ENCODE assay signal across 8 cellular contexts in the genomic region with DNA sequence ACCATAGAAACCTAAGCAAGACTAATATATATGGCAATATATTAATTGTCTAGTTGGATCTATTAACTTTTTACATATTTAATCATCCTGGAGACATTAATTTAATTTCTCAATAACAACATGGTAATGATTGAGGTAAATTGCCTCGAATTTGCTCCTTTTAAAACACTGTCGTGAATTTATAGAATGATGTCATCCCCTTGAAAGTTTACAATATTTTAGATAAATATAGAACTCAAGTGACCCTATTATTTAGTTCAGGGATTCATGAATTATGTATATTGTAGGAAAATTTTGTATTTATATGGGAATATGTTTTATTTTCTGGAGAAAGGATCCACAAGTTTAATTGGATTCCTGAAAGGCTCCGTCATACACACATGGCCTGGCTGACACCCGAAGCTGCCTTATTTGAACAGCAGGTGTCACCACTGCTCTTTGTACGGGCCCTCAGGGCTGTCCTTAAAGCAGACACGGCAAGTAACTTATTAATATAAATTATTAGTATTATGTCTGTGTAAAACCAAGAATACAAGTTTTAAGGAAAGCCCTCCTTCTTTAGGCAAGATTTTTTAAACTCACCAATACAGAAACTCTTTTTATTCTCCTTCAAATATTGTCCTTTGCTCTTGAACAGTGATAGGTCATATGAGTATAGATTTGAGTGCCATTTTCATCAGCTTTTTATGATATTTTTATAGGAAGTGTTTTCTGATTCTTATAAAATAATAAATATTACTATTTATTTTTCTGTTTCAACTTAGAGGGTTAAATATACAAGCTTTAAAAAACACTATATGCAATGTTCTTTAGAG. TPM values are rescaled to one million over a fixed set of nuclear protein-coding genes. Genes with fewer than 3 reads are reported as not detected.
DNase-seq lines count a peak whose midpoint lies in the region; ATAC-seq and TF ChIP-seq lines count a peak whose summit lies in the region.

No MANE protein-coding gene starts in this region.

- H3K36me3 ChIP-seq in CD8-positive, alpha-beta T cell (ENCODE audit: insufficient read depth, low read length) = peaks cover 7% of the 10 kb centered on the region

- no peaks in the 10 kb centered on the region for H3K9me3 Mint-ChIP-seq in CD8-positive, alpha-beta T cell
- no peaks in the 10 kb centered on the region for H3K9me3 Mint-ChIP-seq in activated CD4-positive, alpha-beta memory T cell treated with anti-CD3 and anti-CD28 coated beads, Interleukin-2, amount 10 ng/mL, durations not matched to agents 7 days and 5 days

- no peaks in the 10 kb centered on the region for H3K27me3 Mint-ChIP-seq in CD8-positive, alpha-beta T cell (ENCODE audit: low read depth)
- no peaks in the 10 kb centered on the region for H3K27me3 Mint-ChIP-seq in activated CD4-positive, alpha-beta memory T cell treated with anti-CD3 and anti-CD28 coated beads, Interleukin-2, amount 10 ng/mL, durations not matched to agents 7 days and 5 days

- no peaks in the 10 kb centered on the region for H3K27me3 ChIP-seq in CD8-positive, alpha-beta T cell (ENCODE audit: insufficient read depth, low read length)

- TF ChIP-seq CTCF in CD8-positive, alpha-beta T cell (IDR thresholded peaks at IDR 0.05) = peak; percentile 96

- peaks cover 17% of the 10 kb centered on the region for H3K36me3 Mint-ChIP-seq in CD8-positive, alpha-beta T cell
- peaks cover 10% of the 10 kb centered on the region for H3K36me3 Mint-ChIP-seq in activated CD4-positive, alpha-beta memory T cell treated with anti-CD3 and anti-CD28 coated beads, Interleukin-2, amount 10 ng/mL, durations not matched to agents 7 days and 5 days (ENCODE audit: low read depth)

- no peaks in the 10 kb centered on the region for H3K9me3 ChIP-seq in CD8-positive, alpha-beta T cell (ENCODE audit: low read length)

- peak; percentile 35 to 76 (median 66) for DNase-seq in CD8-positive, alpha-beta T cell
- peak; percentile 42 for DNase-seq in NCI-H748 (lab: John Stamatoyannopoulos, UW; ENCODE audit: unreplicated experiment)
- DNase-seq in activated CD4-positive, alpha-beta memory T cell treated with anti-CD3 and anti-CD28 coated beads, Interleukin-2, amount 10 ng/mL, durations not matched to agents 7 days and 5 days = peak; percentile 76
- peak; percentile 55 for DNase-seq in effector CD8-positive, alpha-beta T cell (lab: John Stamatoyannopoulos, UW)
- peak; percentile 83 for DNase-seq in midbrain (lab: John Stamatoyannopoulos, UW)
- DNase-seq in stimulated activated CD8-positive, alpha-beta memory T cell treated with anti-CD3 and anti-CD28 coated beads, Interleukin-4, amount 100 ng/mL, for 1 hour (ENCODE audit: low read depth in 2 of 2, low spot score in 1 of 2) = peak; percentile 20 to 46

- CTCF ChIA-PET in CD8-positive, alpha-beta T cell (lab: Charles Lee) = interaction anchor here (0.7 to 3.5 kb wide), 14 partner anchors 9 to 851 kb away, joined by 3 to 23 read pairs (median 4); partner anchors contain the start of gene FGB
- CTCF ChIA-PET in activated CD4-positive, alpha-beta memory T cell treated with anti-CD3 and anti-CD28 coated beads, Interleukin-2, amount 10 ng/mL, durations not matched to agents 7 days and 5 days (lab: Charles Lee) = interaction anchor here (0.6 to 6.7 kb wide), 13 partner anchors 11 to 827 kb away, joined by 3 to 107 read pairs (median 3); partner anchors contain the start of genes FGB and MAP9

- intact Hi-C loops in CD8-positive, alpha-beta T cell (cut with DNase I, micrococcal nuclease) = loop anchor here (1.0 to 5.0 kb wide), 9 partner anchors 66 to 1401 kb away; partner anchors contain the start of gene CTSO (in 1 of the 2)

- no peak overlapping the region for H3K4me3 ChIP-seq in CD8-positive, alpha-beta T cell (ENCODE audit: low read depth, low read length)

- H3K4me1 Mint-ChIP-seq in CD8-positive, alpha-beta T cell (ENCODE audit: low read depth) = peaks cover 29% of the 10 kb centered on the region
- H3K4me1 Mint-ChIP-seq in activated CD4-positive, alpha-beta memory T cell treated with anti-CD3 and anti-CD28 coated beads, Interleukin-2, amount 10 ng/mL, durations not matched to agents 7 days and 5 days = peaks cover 27% of the 10 kb centered on the region

- peaks cover 16% of the 10 kb centered on the region for H3K4me1 ChIP-seq in CD8-positive, alpha-beta T cell (ENCODE audit: insufficient read depth, low read length)

- no peak overlapping the region for H3K27ac Mint-ChIP-seq in CD8-positive, alpha-beta T cell
- H3K27ac Mint-ChIP-seq in activated CD4-positive, alpha-beta memory T cell treated with anti-CD3 and anti-CD28 coated beads, Interleukin-2, amount 10 ng/mL, durations not matched to agents 7 days and 5 days = no peak overlapping the region

- no peak overlapping the region for H3K4me3 Mint-ChIP-seq in CD8-positive, alpha-beta T cell
- H3K4me3 Mint-ChIP-seq in activated CD4-positive, alpha-beta memory T cell treated with anti-CD3 and anti-CD28 coated beads, Interleukin-2, amount 10 ng/mL, durations not matched to agents 7 days and 5 days = no peak overlapping the region

- POLR2A ChIA-PET in CD8-positive, alpha-beta T cell (lab: Charles Lee) = interaction anchor here (2.9 kb wide), 1 partner anchor 823 kb away, joined by 11 read pairs; no protein-coding TSS in a partner anchor
- POLR2A ChIA-PET in activated CD4-positive, alpha-beta memory T cell treated with anti-CD3 and anti-CD28 coated beads, Interleukin-2, amount 10 ng/mL, durations not matched to agents 7 days and 5 days (lab: Charles Lee) = no interaction called here

- H3K27ac ChIP-seq in CD8-positive, alpha-beta T cell (ENCODE audit: low read depth, low read length) = no peak overlapping the region

- peak; percentile 45 for ATAC-seq in CD8-positive, alpha-beta T cell
- ATAC-seq in GM19372 (IDR thresholded peaks at IDR 0.05; ENCODE audit: low read depth, unreplicated experiment) (peak; percentile 49), HG03457 (IDR thresholded peaks at IDR 0.05; ENCODE audit: unreplicated experiment) (peak; percentile 61)

RNA-seq across cellular contexts. Expression of gene PLRG1, which starts 1.9 kb away (rescaled TPM):
- 10 to 100 TPM; 55.1 TPM for total RNA-seq in CD8-positive, alpha-beta T cell
- 10 to 100 TPM; 77.5 to 79.5 TPM for total RNA-seq in activated CD4-positive, alpha-beta memory T cell treated with anti-CD3 and anti-CD28 coated beads, Interleukin-2, amount 10 ng/mL, durations not matched to agents 7 days and 5 days

RNA-seq across cellular contexts. Expression of gene FGB, which starts 10.7 kb away (rescaled TPM):
- not detected for total RNA-seq in CD8-positive, alpha-beta T cell
- not detected for total RNA-seq in activated CD4-positive, alpha-beta memory T cell treated with anti-CD3 and anti-CD28 coated beads, Interleukin-2, amount 10 ng/mL, durations not matched to agents 7 days and 5 days

RNA-seq across cellular contexts. Expression of gene FGA, which starts 38.5 kb away (rescaled TPM):
- total RNA-seq in CD8-positive, alpha-beta T cell = not detected
- not detected for total RNA-seq in activated CD4-positive, alpha-beta memory T cell treated with anti-CD3 and anti-CD28 coated beads, Interleukin-2, amount 10 ng/mL, durations not matched to agents 7 days and 5 days

Comparison
In these comparisons a context has a peak if more than half of its experiments do, and no peak if none do; other contexts are left out.
1. DNase-seq: peak in every context shown above with its lines; median percentile 83 in midbrain; 76 in activated CD4-positive, alpha-beta memory T cell treated with anti-CD3 and anti-CD28 coated beads, Interleukin-2, amount 10 ng/mL, durations not matched to agents 7 days and 5 days; 66 in CD8-positive, alpha-beta T cell; 55 in effector CD8-positive, alpha-beta T cell; 42 in NCI-H748; 33 in stimulated activated CD8-positive, alpha-beta memory T cell treated with anti-CD3 and anti-CD28 coated beads, Interleukin-4, amount 100 ng/mL, for 1 hour.